ENCODE assay signal across 8 cellular contexts in the genomic region with DNA sequence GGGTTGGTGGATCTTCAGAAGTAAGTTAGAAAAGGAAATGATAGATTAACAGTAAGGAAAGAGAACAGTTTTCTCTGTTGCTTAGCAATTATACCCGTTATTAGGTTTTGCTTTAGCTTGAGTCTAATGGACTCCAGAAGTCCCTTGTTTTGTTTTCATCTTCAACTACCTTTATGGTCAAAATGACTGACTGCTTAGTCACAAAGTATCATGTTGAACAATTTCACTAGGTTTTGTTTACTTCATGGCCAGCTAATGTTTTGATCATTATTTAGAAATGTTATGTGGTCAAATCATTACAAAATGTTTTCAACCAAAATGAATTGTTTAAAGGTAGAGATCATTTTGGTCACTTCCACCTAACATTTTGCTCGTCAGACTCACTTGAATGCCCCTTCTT. TPM values are rescaled to one million over a fixed set of nuclear protein-coding genes. Genes with fewer than 3 reads are reported as not detected.
DNase-seq lines count a peak whose midpoint lies in the region; ATAC-seq, FAIRE-seq and TF ChIP-seq lines count a peak whose summit lies in the region.

No MANE protein-coding gene starts in this region.

- H3K79me2 ChIP-seq in astrocyte (ENCODE audit: insufficient read depth, low read length), result peaks cover 54% of the 10 kb centered on the region

- H3K36me3 ChIP-seq in astrocyte (ENCODE audit: insufficient read depth, low read length), result no peaks in the 10 kb centered on the region

- H3K4me2 ChIP-seq in astrocyte (ENCODE audit: low read length), result peak overlapping the region; percentile 95

- H3K9me3 Mint-ChIP-seq in CD4-positive, alpha-beta T cell, result no peaks in the 10 kb centered on the region
- H3K9me3 Mint-ChIP-seq in astrocyte (ENCODE audit: unreplicated experiment), result no peaks in the 10 kb centered on the region

- no peak overlapping the region for H2AFZ ChIP-seq in astrocyte (ENCODE audit: low read depth, low read length)

- peak overlapping the region; percentile 97 for H3K9ac ChIP-seq in astrocyte (ENCODE audit: low read length)

- peaks cover 54% of the 10 kb centered on the region for H3K4me1 Mint-ChIP-seq in CD4-positive, alpha-beta T cell (ENCODE audit: low read depth)
- peaks cover 7% of the 10 kb centered on the region for H3K4me1 Mint-ChIP-seq in astrocyte (ENCODE audit: low read depth, unreplicated experiment)

- FAIRE-seq in astrocyte (lab: Jason Lieb, UNC), result peak; percentile 68

- TF ChIP-seq CTCF in CD4-positive, alpha-beta T cell (IDR thresholded peaks at IDR 0.05), result no peak
- TF ChIP-seq CTCF in astrocyte (IDR thresholded peaks at IDR 0.05; ENCODE audit: insufficient read depth, low read depth, low read length), result no peak

- H3K27ac ChIP-seq in CD4-positive, alpha-beta T cell (ENCODE audit: low read depth, low read length), result no peak overlapping the region
- no peak overlapping the region for H3K27ac ChIP-seq in astrocyte (ENCODE audit: low read depth, low read length)

- peaks cover under 1% of the 10 kb centered on the region for H3K27me3 Mint-ChIP-seq in CD4-positive, alpha-beta T cell
- H3K27me3 Mint-ChIP-seq in astrocyte (ENCODE audit: low read depth, unreplicated experiment), result no peaks in the 10 kb centered on the region

- peak overlapping the region; percentile 81 for H3K27ac Mint-ChIP-seq in CD4-positive, alpha-beta T cell
- peak overlapping the region; percentile 23 for H3K27ac Mint-ChIP-seq in astrocyte (ENCODE audit: unreplicated experiment)

- CTCF ChIA-PET in CD4-positive, alpha-beta T cell (lab: Charles Lee), result no interaction called here

- peaks cover 21% of the 10 kb centered on the region for H3K36me3 Mint-ChIP-seq in CD4-positive, alpha-beta T cell (ENCODE audit: low read depth)
- no peaks in the 10 kb centered on the region for H3K36me3 Mint-ChIP-seq in astrocyte (ENCODE audit: low read depth, unreplicated experiment)

- peak overlapping the region; percentile 97 for H3K4me3 ChIP-seq in astrocyte (ENCODE audit: insufficient read depth, low read depth, low read length)

- H3K27me3 ChIP-seq in CD4-positive, alpha-beta T cell (ENCODE audit: control insufficient read depth, insufficient read depth, low read length), result no peaks in the 10 kb centered on the region
- peaks cover 3% of the 10 kb centered on the region for H3K27me3 ChIP-seq in astrocyte (ENCODE audit: insufficient read depth, low read length)

- ATAC-seq in CD4-positive, alpha-beta T cell (ENCODE audit: poor library complexity), result no peak
- ATAC-seq in HG03039 (IDR thresholded peaks at IDR 0.05; ENCODE audit: unreplicated experiment) (no peak), HG03354 (IDR thresholded peaks at IDR 0.05; ENCODE audit: poor library complexity, severe bottlenecking, unreplicated experiment) (no peak)

- H4K20me1 ChIP-seq in astrocyte (ENCODE audit: insufficient read depth, low read length), result peaks cover 17% of the 10 kb centered on the region

- POLR2A ChIA-PET in CD4-positive, alpha-beta T cell (lab: Charles Lee), result interaction anchor here (0.8 to 3.5 kb wide), 2 partner anchors 21 to 127 kb away, joined by 3 to 20 read pairs; partner anchors contain the start of gene LUC7L2

- H3K4me1 ChIP-seq in astrocyte (ENCODE audit: insufficient read depth, low read length), result peaks cover 10% of the 10 kb centered on the region

- no peak for DNase-seq in CD4-positive, alpha-beta T cell
- DNase-seq in HT-29 (ENCODE audit: low spot score) (peak; percentile 43), astrocyte (ENCODE audit: low read depth) (peak; percentile 35), myocyte (ENCODE audit: low read depth) (peak; percentile 5), NCI-H1694 (lab: John Stamatoyannopoulos, UW) (no peak)
- DNase-seq in stimulated activated CD4-positive, alpha-beta T cell treated with anti-CD3 and anti-CD28 coated beads, Interleukin-2, amount 100 ng/mL, for 24 hours, result no peak

- intact Hi-C loops in CD4-positive, alpha-beta T cell (cut with DNase I, micrococcal nuclease), result loop anchor here (5.0 to 10.0 kb wide), 4 partner anchors 104 to 778 kb away; partner anchors contain the start of genes FMC1 (in 1 of the 2) and ZC3HAV1 (in 1 of the 2)

- no peaks in the 10 kb centered on the region for H3K9me3 ChIP-seq in CD4-positive, alpha-beta T cell (ENCODE audit: control insufficient read depth, low read length)
- no peaks in the 10 kb centered on the region for H3K9me3 ChIP-seq in astrocyte (ENCODE audit: insufficient read depth, low read depth, low read length)

- peak overlapping the region; percentile 94 for H3K4me3 Mint-ChIP-seq in CD4-positive, alpha-beta T cell
- H3K4me3 Mint-ChIP-seq in astrocyte (ENCODE audit: unreplicated experiment), result peak overlapping the region; percentile 96

RNA-seq across cellular contexts. Expression of gene UBN2, which starts 1.9 kb away (rescaled TPM):
- 10 to 100 TPM in 1 of 2 experiments, 1 to 10 TPM in 1; 9.6 to 13.3 TPM for total RNA-seq in CD4-positive, alpha-beta T cell
- 3.4 and 4.6 TPM in 2 replicates for total RNA-seq in HT-29 (2014; rRNA removed; shearing (Covaris generic))
- total RNA-seq in astrocyte (16.5 and 17.1 TPM in 2 replicates), myocyte (10.4 and 12.1 TPM in 2 replicates)
- polyA plus RNA-seq in myocyte (2012), result 3.3 TPM

Comparison
In these comparisons a context has a peak if more than half of its experiments do, and no peak if none do; other contexts are left out.
1. DNase-seq: peak in HT-29 (single experiment), astrocyte (single experiment) and myocyte (single experiment); none in CD4-positive, alpha-beta T cell (0 of 10), NCI-H1694 (single experiment) and stimulated activated CD4-positive, alpha-beta T cell treated with anti-CD3 and anti-CD28 coated beads, Interleukin-2, amount 100 ng/mL, for 24 hours (0 of 2).